In the genomic region with DNA sequence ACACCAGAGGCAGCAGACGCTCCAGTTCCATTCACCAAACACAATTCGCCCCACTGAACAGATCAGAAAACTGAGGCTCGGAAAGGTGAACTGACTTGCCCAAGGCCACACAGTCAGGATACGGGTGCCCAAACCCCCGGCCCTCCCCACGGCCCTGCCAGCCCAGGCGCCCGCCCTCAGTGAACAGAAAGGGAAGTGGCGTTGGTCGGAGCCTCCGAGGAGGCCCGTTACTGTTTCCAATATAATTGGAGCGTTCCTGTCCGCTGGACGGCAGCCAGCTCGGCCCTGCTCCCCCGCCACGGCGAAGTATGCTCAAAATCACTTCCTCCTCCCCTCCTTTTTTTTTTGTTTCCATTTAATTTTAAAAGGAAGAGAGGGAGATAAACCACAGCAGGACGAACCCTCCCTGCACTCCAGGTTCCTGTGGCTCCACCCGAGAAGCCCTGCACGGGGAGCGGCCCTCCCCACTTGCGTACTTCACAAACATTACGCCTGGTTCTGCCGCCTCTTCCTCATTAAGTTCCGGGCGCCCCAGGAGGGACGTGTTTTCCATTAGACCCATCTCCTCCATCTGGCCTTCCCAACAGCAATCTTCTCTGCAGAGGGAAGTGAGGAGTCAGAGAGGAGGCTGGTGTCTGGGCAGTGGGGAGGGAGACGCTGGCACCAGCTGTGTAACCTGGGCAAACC, we compare ENCODE assay signal across 9 cellular contexts.
DNase-seq lines count a peak whose midpoint lies in the region; ATAC-seq and TF ChIP-seq lines count a peak whose summit lies in the region.
"Had no signal": no experiment of that assay in that cellular context is flagged by ENCODE, and none has a peak within 500 bp of the region (broad histone marks: within the 10 kb centered on the region; RNA-seq: fewer than 3 reads in every experiment).

No MANE protein-coding gene starts in this region.

- CTCF ChIA-PET in HEK293T (lab: Yijun Ruan, JAX) = no interaction called here

- no peak overlapping the region for H3K23ac ChIP-seq in mesenchymal stem cell (ENCODE audit: low read length in 2 of 2)

- DNase-seq in EH (ENCODE audit: low read depth) (peak; percentile 86), NCI-H510A (lab: John Stamatoyannopoulos, UW) (peak; percentile 74), colonic mucosa (peak; percentile 74), mesenchymal stem cell (peak; percentile 84), aorta (peak; percentile 91 to 93), HEK293T (ENCODE audit: extremely low spot score) (no peak)
- DNase-seq: activated naive CD8-positive, alpha-beta T cell treated with anti-CD3 and anti-CD28 coated beads, Interleukin-2, amount 10 ng/mL, durations not matched to agents 7 days and 5 days had no signal

- H3K4me2 ChIP-seq in mesenchymal stem cell (ENCODE audit: low read length, poor library complexity, severe bottlenecking) = peak overlapping the region; percentile 31

- no peak for TF ChIP-seq CTCF in colonic mucosa (IDR thresholded peaks at IDR 0.05)

- no peak overlapping the region for H2AFZ ChIP-seq in mesenchymal stem cell (ENCODE audit: low read depth, low read length)

- peak overlapping the region; percentile 30 to 96 for H2BK12ac ChIP-seq in mesenchymal stem cell (ENCODE audit: low read length in 2 of 2)

- peak overlapping the region; percentile 76 to 89 for H3K18ac ChIP-seq in mesenchymal stem cell (ENCODE audit: low read depth in 1 of 2, low read length in 2 of 2)

- peak overlapping the region; percentile 73 for H4K8ac ChIP-seq in mesenchymal stem cell (ENCODE audit: low read length)

- H4K91ac ChIP-seq in mesenchymal stem cell (ENCODE audit: low read length) = peak overlapping the region; percentile 98

- H3K9ac ChIP-seq in colonic mucosa (ENCODE audit: low read depth in 2 of 2, low read length in 2 of 2) = peak overlapping the region; percentile 53 to 60
- peak overlapping the region; percentile 43 for H3K9ac ChIP-seq in mesenchymal stem cell (ENCODE audit: low read length)

- POLR2A ChIA-PET in HEK293T (lab: Yijun Ruan, JAX) = no interaction called here

- H3K9me3 ChIP-seq in colonic mucosa (no peaks in the 10 kb centered on the region), mesenchymal stem cell (ENCODE audit: control insufficient read depth, low read length) (no peaks in the 10 kb centered on the region), aorta (ENCODE audit: control insufficient read depth, low read length) (no peaks in the 10 kb centered on the region)

- H3K36me3 ChIP-seq in colonic mucosa (no peaks in the 10 kb centered on the region), mesenchymal stem cell (ENCODE audit: control insufficient read depth in 1 of 2, insufficient read depth in 2 of 2, low read depth in 1 of 2, low read length in 2 of 2) (peaks cover 0 to 51% of the 10 kb centered on the region in 2 experiments), aorta (ENCODE audit: control insufficient read depth in 1 of 2, insufficient read depth in 2 of 2, low read length in 1 of 2) (no peaks in the 10 kb centered on the region)

- peak overlapping the region; percentile 59 for H2BK120ac ChIP-seq in mesenchymal stem cell (ENCODE audit: low read depth, low read length)

- peak overlapping the region; percentile 73 for H2BK15ac ChIP-seq in mesenchymal stem cell (ENCODE audit: low read depth, poor library complexity, severe bottlenecking)

- H3K4me3 ChIP-seq in colonic mucosa (no peak overlapping the region), mesenchymal stem cell (ENCODE audit: insufficient read depth in 1 of 2, low read depth in 1 of 2, low read length in 2 of 2) (peak overlapping the region in 1 of 2 experiments; percentile 37), aorta (ENCODE audit: low read length in 2 of 2) (no peak overlapping the region)

- intact Hi-C loops in colonic mucosa (cut with DNase I) (no loop called here), aorta (cut with DNase I) (loop anchor here in 1 of 2 donors (10.0 kb wide), 1 partner anchor 259 kb away; no protein-coding TSS in a partner anchor)

- peak overlapping the region; percentile 37 to 76 for H3K4ac ChIP-seq in mesenchymal stem cell (ENCODE audit: low read depth in 1 of 2, low read length in 2 of 2)

- ATAC-seq in aorta (ENCODE audit: low FRiP score) (peak; percentile 56), GM18858 (IDR thresholded peaks at IDR 0.05; ENCODE audit: unreplicated experiment) (no peak), HG02938 (IDR thresholded peaks at IDR 0.05; ENCODE audit: unreplicated experiment) (no peak)

- peaks cover 28% of the 10 kb centered on the region for H3K4me1 ChIP-seq in colonic mucosa
- H3K4me1 ChIP-seq in mesenchymal stem cell (ENCODE audit: control insufficient read depth, insufficient read depth, low read depth, low read length) = peaks cover 89% of the 10 kb centered on the region
- H3K4me1 ChIP-seq in aorta (ENCODE audit: control insufficient read depth in 1 of 2, insufficient read depth in 2 of 2, low read length in 2 of 2) = no peaks in the 10 kb centered on the region

- H2AK5ac ChIP-seq in mesenchymal stem cell (ENCODE audit: low read length, severe bottlenecking) = peak overlapping the region; percentile 93

- H3K27me3 ChIP-seq in colonic mucosa (no peaks in the 10 kb centered on the region), mesenchymal stem cell (ENCODE audit: control insufficient read depth in 1 of 2, insufficient read depth in 1 of 2, low read length in 2 of 2) (no peaks in the 10 kb centered on the region), aorta (ENCODE audit: control insufficient read depth in 1 of 2, insufficient read depth in 2 of 2, low read length in 1 of 2) (no peaks in the 10 kb centered on the region)

- H3K79me1 ChIP-seq in mesenchymal stem cell (replicated peaks; ENCODE audit: low read length, poor library complexity, severe bottlenecking) = no peaks in the 10 kb centered on the region

- peak overlapping the region; percentile 76 for H3K27ac ChIP-seq in colonic mucosa
- H3K27ac ChIP-seq in mesenchymal stem cell (ENCODE audit: low read length, poor library complexity, severe bottlenecking) = peak overlapping the region; percentile 92
- H3K27ac ChIP-seq in aorta (ENCODE audit: low read depth in 1 of 2, low read length in 2 of 2) = peak overlapping the region in 1 of 2 donors; percentile 43

- H3K14ac ChIP-seq in mesenchymal stem cell (ENCODE audit: low read length in 2 of 2) = peak overlapping the region in 1 of 2 experiments; percentile 72

- 42% methylated on average over 16 of the region's 30 CpGs for WGBS in mesenchymal stem cell
- WGBS in aorta, 2 donors = 40 to 41% methylated on average over 30 of the region's 30 CpGs

- peak overlapping the region; percentile 45 for H2BK5ac ChIP-seq in mesenchymal stem cell (ENCODE audit: low read depth, low read length, poor library complexity, severe bottlenecking)

TF ChIP-seq in HEK293T, 16 proteins besides CTCF, POLR2A, EP300 and RAD21:
- TF ChIP-seq LEF1 (IDR thresholded peaks at IDR 0.05; ENCODE audit: borderline replicate concordance) (no peak), FOXM1 (IDR thresholded peaks at IDR 0.05; ENCODE audit: borderline replicate concordance) (no peak), L3MBTL2 (conservative IDR thresholded peaks at IDR 0.05) (no peak), TARDBP (IDR thresholded peaks at IDR 0.05) (no peak), FOXK2 (IDR thresholded peaks at IDR 0.05) (no peak), ELF4 (IDR thresholded peaks at IDR 0.05) (no peak), SP1 (IDR thresholded peaks at IDR 0.05) (no peak), BHLHE40 (IDR thresholded peaks at IDR 0.05; ENCODE audit: borderline replicate concordance) (no peak), HDGF (IDR thresholded peaks at IDR 0.05; ENCODE audit: borderline replicate concordance) (no peak)
